1 cellular context compared by ENCODE assay signal in genomic region chr5:149514512-149514911, GRCh38.
TF ChIP-seq lines count a peak whose summit lies in the region.

No MANE protein-coding gene starts in this region.

TF ChIP-seq in IMR-90, 13 proteins besides CTCF, POLR2A, EP300 and RAD21:
- no peak for TF ChIP-seq CHD1 (IDR thresholded peaks at IDR 0.05; ENCODE audit: low read depth, low read length)
- TF ChIP-seq MXI1 (IDR thresholded peaks at IDR 0.05; ENCODE audit: borderline replicate concordance, low read depth, low read length), result no peak
- no peak for TF ChIP-seq ELK1 (IDR thresholded peaks at IDR 0.05; ENCODE audit: borderline replicate concordance, low read depth, low read length)
- no peak for TF ChIP-seq NFE2L2 (IDR thresholded peaks at IDR 0.05; ENCODE audit: low read depth, low read length)
- TF ChIP-seq RCOR1 (IDR thresholded peaks at IDR 0.05; ENCODE audit: insufficient replicate concordance, low read length), result no peak
- no peak for TF ChIP-seq RFX5 (IDR thresholded peaks at IDR 0.05; ENCODE audit: low read depth, low read length)
- no peak for TF ChIP-seq MAZ (IDR thresholded peaks at IDR 0.05; ENCODE audit: borderline replicate concordance, low read depth, low read length)
- no peak for TF ChIP-seq USF2 (IDR thresholded peaks at IDR 0.05; ENCODE audit: low read depth, low read length)
- no peak for TF ChIP-seq MAFK (IDR thresholded peaks at IDR 0.05; ENCODE audit: low read depth, low read length)
- TF ChIP-seq FOS (IDR thresholded peaks at IDR 0.05; ENCODE audit: low read depth, low read length), result no peak
- no peak for TF ChIP-seq BHLHE40 (IDR thresholded peaks at IDR 0.05; ENCODE audit: low read depth, low read length)
- TF ChIP-seq CEBPB (IDR thresholded peaks at IDR 0.05; ENCODE audit: low read depth, low read length), result no peak
- no peak for TF ChIP-seq SMC3 (IDR thresholded peaks at IDR 0.05; ENCODE audit: low read depth, low read length)
